In the genomic region with DNA sequence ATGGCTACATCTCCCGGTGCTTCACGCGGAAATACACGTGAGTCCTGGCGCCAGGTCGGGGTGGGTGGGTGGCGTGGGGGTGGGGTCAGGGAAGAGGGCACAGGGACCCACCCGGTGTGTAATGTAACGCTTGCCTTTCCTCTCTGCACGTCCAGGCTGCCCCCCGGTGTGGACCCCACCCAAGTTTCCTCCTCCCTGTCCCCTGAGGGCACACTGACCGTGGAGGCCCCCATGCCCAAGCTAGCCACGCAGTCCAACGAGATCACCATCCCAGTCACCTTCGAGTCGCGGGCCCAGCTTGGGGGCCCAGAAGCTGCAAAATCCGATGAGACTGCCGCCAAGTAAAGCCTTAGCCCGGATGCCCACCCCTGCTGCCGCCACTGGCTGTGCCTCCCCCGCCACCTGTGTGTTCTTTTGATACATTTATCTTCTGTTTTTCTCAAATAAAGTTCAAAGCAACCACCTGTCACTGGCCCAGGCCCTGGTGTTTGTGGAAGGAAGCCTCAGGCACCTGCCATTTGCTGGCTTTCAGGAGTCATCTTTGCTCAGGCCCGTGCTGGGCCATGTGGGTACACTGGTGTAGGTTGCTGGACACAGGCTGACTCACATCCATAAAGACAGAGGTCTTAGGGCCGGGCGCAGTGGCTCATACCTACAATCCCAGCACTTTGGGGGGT, we compare ENCODE assay signal across 8 cellular contexts. TPM values are rescaled to one million over a fixed set of nuclear protein-coding genes. Genes with fewer than 3 reads are reported as not detected.
DNase-seq lines count a peak whose midpoint lies in the region; ATAC-seq lines count a peak whose summit lies in the region.

No MANE protein-coding gene starts in this region.

- H3K36me3 Mint-ChIP-seq in activated T-cell treated with anti-CD3 and anti-CD28 coated beads, Interleukin-2, amount 50 U/mL, for 72 hours (ENCODE audit: insufficient read depth in 2 of 2) = peaks cover 0 to 2% of the 10 kb centered on the region in 2 donors
- H3K36me3 Mint-ChIP-seq in stimulated activated naive B cell treated with anti-CD40 and anti-IgM and Interleukin-4, amounts not matched to agents 10 μg/mL and 1 μg/mL and 100 μg/mL, for 72 hours = peaks cover 2 to 12% of the 10 kb centered on the region in 2 donors

- H3K27ac Mint-ChIP-seq in activated T-cell treated with anti-CD3 and anti-CD28 coated beads, Interleukin-2, amount 50 U/mL, for 72 hours = peak overlapping the region; percentile 35
- H3K27ac Mint-ChIP-seq in stimulated activated naive B cell treated with anti-CD40 and anti-IgM and Interleukin-4, amounts not matched to agents 10 μg/mL and 1 μg/mL and 100 μg/mL, for 72 hours = peak overlapping the region; percentile 93

- H3K4me1 Mint-ChIP-seq in activated T-cell treated with anti-CD3 and anti-CD28 coated beads, Interleukin-2, amount 50 U/mL, for 72 hours (ENCODE audit: low read depth) = peaks cover 23% of the 10 kb centered on the region
- peaks cover 12 to 18% of the 10 kb centered on the region in 2 donors for H3K4me1 Mint-ChIP-seq in stimulated activated naive B cell treated with anti-CD40 and anti-IgM and Interleukin-4, amounts not matched to agents 10 μg/mL and 1 μg/mL and 100 μg/mL, for 72 hours

- H3K9me3 Mint-ChIP-seq in activated T-cell treated with anti-CD3 and anti-CD28 coated beads, Interleukin-2, amount 50 U/mL, for 72 hours = no peaks in the 10 kb centered on the region
- H3K9me3 Mint-ChIP-seq in stimulated activated naive B cell treated with anti-CD40 and anti-IgM and Interleukin-4, amounts not matched to agents 10 μg/mL and 1 μg/mL and 100 μg/mL, for 72 hours = peaks cover 3 to 4% of the 10 kb centered on the region in 2 donors

- DNase-seq in stimulated activated CD4-positive, alpha-beta T cell treated with anti-CD3 and anti-CD28 coated beads, Interleukin-2, amount 100 ng/mL, for 24 hours = peak; percentile 22 to 38
- no peak for DNase-seq in stimulated activated CD4-positive, alpha-beta T cell treated with anti-CD3 and anti-CD28 coated beads, Interleukin-4, amount 100 ng/mL, for 4 hours
- no peak for DNase-seq in activated T-cell treated with anti-CD3 and anti-CD28 coated beads, Interleukin-2, amount 50 U/mL, for 72 hours
- DNase-seq in stimulated activated naive B cell treated with anti-CD40 and anti-IgM and Interleukin-4, amounts not matched to agents 10 μg/mL and 1 μg/mL and 100 μg/mL, for 72 hours = no peak
- DNase-seq in NCI-H2227 (lab: John Stamatoyannopoulos, UW; ENCODE audit: unreplicated experiment) = no peak
- no peak for DNase-seq in amniotic stem cell (lab: John Stamatoyannopoulos, UW)
- DNase-seq in central memory CD4-positive, alpha-beta T cell = no peak

- no peaks in the 10 kb centered on the region for H3K9me3 ChIP-seq in iPS-18c (ENCODE audit: control insufficient read depth, insufficient read depth, low read length)

- H3K4me3 ChIP-seq in iPS-18c (ENCODE audit: insufficient read depth, low read depth, low read length) = peak overlapping the region; percentile 21; the same call in 1 of the 2 replicates

- peak in 1 of 2 donors; percentile 16 for ATAC-seq in activated T-cell treated with anti-CD3 and anti-CD28 coated beads, Interleukin-2, amount 50 U/mL, for 72 hours (replicated peaks in 1 of 2)
- no peak for ATAC-seq in stimulated activated naive B cell treated with anti-CD40 and anti-IgM and Interleukin-4, amounts not matched to agents 10 μg/mL and 1 μg/mL and 100 μg/mL, for 72 hours (replicated peaks)

- H3K4me3 Mint-ChIP-seq in activated T-cell treated with anti-CD3 and anti-CD28 coated beads, Interleukin-2, amount 50 U/mL, for 72 hours = peak overlapping the region; percentile 90 to 97
- H3K4me3 Mint-ChIP-seq in stimulated activated naive B cell treated with anti-CD40 and anti-IgM and Interleukin-4, amounts not matched to agents 10 μg/mL and 1 μg/mL and 100 μg/mL, for 72 hours = peak overlapping the region; percentile 89 to 90

- peaks cover 6% of the 10 kb centered on the region for H3K27me3 Mint-ChIP-seq in activated T-cell treated with anti-CD3 and anti-CD28 coated beads, Interleukin-2, amount 50 U/mL, for 72 hours (ENCODE audit: low read depth)
- peaks cover 0 to 5% of the 10 kb centered on the region in 2 donors for H3K27me3 Mint-ChIP-seq in stimulated activated naive B cell treated with anti-CD40 and anti-IgM and Interleukin-4, amounts not matched to agents 10 μg/mL and 1 μg/mL and 100 μg/mL, for 72 hours

RNA-seq across cellular contexts. Expression of gene HSPB1, which starts 1.5 kb away (rescaled TPM):
- total RNA-seq in activated T-cell treated with anti-CD3 and anti-CD28 coated beads, Interleukin-2, amount 50 U/mL, for 72 hours = 10 to 100 TPM; 39.7 to 42.0 TPM

RNA-seq across cellular contexts. Expression of gene YWHAG, which starts 54.8 kb away (rescaled TPM):
- total RNA-seq in activated T-cell treated with anti-CD3 and anti-CD28 coated beads, Interleukin-2, amount 50 U/mL, for 72 hours = 100 to 1,000 TPM; 107 to 120 TPM

Comparison
In these comparisons a context has a peak if more than half of its experiments do, and no peak if none do; other contexts are left out.
1. DNase-seq: peak in stimulated activated CD4-positive, alpha-beta T cell treated with anti-CD3 and anti-CD28 coated beads, Interleukin-2, amount 100 ng/mL, for 24 hours (2 of 2); none in stimulated activated CD4-positive, alpha-beta T cell treated with anti-CD3 and anti-CD28 coated beads, Interleukin-4, amount 100 ng/mL, for 4 hours (0 of 2), activated T-cell treated with anti-CD3 and anti-CD28 coated beads, Interleukin-2, amount 50 U/mL, for 72 hours (0 of 2), stimulated activated naive B cell treated with anti-CD40 and anti-IgM and Interleukin-4, amounts not matched to agents 10 μg/mL and 1 μg/mL and 100 μg/mL, for 72 hours (single experiment), NCI-H2227 (single experiment), amniotic stem cell (single experiment) and central memory CD4-positive, alpha-beta T cell (single experiment).